8 cellular contexts compared by ENCODE assay signal in the genomic region with DNA sequence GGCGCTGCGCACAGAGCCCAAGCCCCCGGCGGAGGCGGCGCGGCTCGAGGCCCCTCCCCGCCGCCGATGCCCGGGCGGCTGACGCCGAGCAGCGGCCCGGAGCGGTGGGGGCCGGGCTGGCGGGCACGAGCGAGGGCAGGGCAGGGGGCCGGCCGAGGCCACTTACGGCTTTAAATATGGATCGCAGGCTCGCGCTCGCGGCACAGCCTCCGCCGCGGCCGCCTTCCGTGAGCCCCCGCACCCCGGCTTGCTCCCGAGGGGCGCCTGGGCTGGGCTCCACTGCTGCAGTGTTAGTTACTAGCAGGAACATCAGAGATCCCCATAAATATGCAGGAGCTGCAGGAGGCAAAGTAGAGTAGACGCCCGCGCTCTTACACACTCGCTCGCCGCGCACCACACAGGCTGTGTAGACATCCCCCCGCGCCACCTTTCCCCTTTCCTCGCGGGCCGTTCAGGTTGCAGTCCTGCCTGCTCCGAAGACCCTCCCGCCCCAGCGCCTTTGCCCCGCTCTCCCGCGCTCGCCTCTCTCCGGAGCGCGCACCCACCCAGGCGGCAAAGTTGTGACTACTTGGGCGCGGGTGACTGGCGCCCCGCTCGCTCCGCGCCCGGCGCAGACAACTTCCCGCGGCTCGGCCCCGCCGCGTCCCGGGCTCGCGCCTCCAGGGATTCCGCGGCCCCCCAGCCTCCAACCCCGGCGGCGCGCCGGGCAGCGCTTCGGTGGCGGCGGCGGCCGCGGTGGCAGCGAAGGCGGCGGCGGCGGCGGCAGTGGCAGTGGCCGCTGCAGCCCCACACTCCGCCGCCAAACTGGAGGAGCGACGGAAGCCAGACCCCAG.
DNase-seq lines count a peak whose midpoint lies in the region; ATAC-seq and TF ChIP-seq lines count a peak whose summit lies in the region.

No MANE protein-coding gene starts in this region.

- ATAC-seq in activated CD4-positive, alpha-beta T cell treated with anti-CD3 and anti-CD28 coated beads for 36 hours = peak; percentile 76
- no peak for ATAC-seq in GM21619 (IDR thresholded peaks at IDR 0.05; ENCODE audit: unreplicated experiment)

- CTCF ChIA-PET in activated CD4-positive, alpha-beta T cell treated with anti-CD3 and anti-CD28 coated beads for 36 hours (lab: Charles Lee) = interaction anchor here (1.0 kb wide), 1 partner anchor 8 kb away, joined by 3 read pairs; no protein-coding TSS in a partner anchor

- TF ChIP-seq CTCF in WI38 (IDR thresholded peaks at IDR 0.05; ENCODE audit: low read depth, low read length) (no peak), colonic mucosa (IDR thresholded peaks at IDR 0.05) (no peak)

- peaks cover 55% of the 10 kb centered on the region for H3K27me3 Mint-ChIP-seq in activated CD4-positive, alpha-beta T cell treated with anti-CD3 and anti-CD28 coated beads for 36 hours

- peak; percentile 47 for DNase-seq in activated CD4-positive, alpha-beta T cell treated with anti-CD3 and anti-CD28 coated beads for 36 hours
- no peak for DNase-seq in activated CD4-positive, alpha-beta T cell treated with anti-CD3 and anti-CD28 coated beads, Interleukin-2, amount 50 U/mL, for 4 hours
- peak; percentile 37 for DNase-seq in HT-29 (ENCODE audit: low spot score)
- DNase-seq in colonic mucosa = peak; percentile 68
- peak; percentile 88 for DNase-seq in left kidney (ENCODE audit: low read depth, low spot score)
- peak; percentile 18 to 37 for DNase-seq in stimulated activated CD4-positive, alpha-beta T cell treated with anti-CD3 and anti-CD28 coated beads, Interleukin-2, amount 100 ng/mL, for 24 hours

- H3K27ac Mint-ChIP-seq in activated CD4-positive, alpha-beta T cell treated with anti-CD3 and anti-CD28 coated beads for 36 hours = no peak overlapping the region

- peaks cover 16% of the 10 kb centered on the region for H3K4me1 Mint-ChIP-seq in activated CD4-positive, alpha-beta T cell treated with anti-CD3 and anti-CD28 coated beads for 36 hours

- peak overlapping the region; percentile 79 for H3K4me3 ChIP-seq in WI38 (ENCODE audit: low read depth, low read length)
- H3K4me3 ChIP-seq in colonic mucosa = peak overlapping the region; percentile 67

- no peaks in the 10 kb centered on the region for H3K9me3 ChIP-seq in colonic mucosa

- H3K36me3 Mint-ChIP-seq in activated CD4-positive, alpha-beta T cell treated with anti-CD3 and anti-CD28 coated beads for 36 hours (ENCODE audit: low read depth) = no peaks in the 10 kb centered on the region

- H3K27ac ChIP-seq in colonic mucosa = peak overlapping the region; percentile 64

- H3K9ac ChIP-seq in colonic mucosa (ENCODE audit: low read depth in 2 of 2, low read length in 2 of 2) = peak overlapping the region; percentile 76 to 86

- no peaks in the 10 kb centered on the region for H3K36me3 ChIP-seq in colonic mucosa

- H3K4me3 Mint-ChIP-seq in activated CD4-positive, alpha-beta T cell treated with anti-CD3 and anti-CD28 coated beads for 36 hours = peak overlapping the region; percentile 74

- intact Hi-C loops in activated CD4-positive, alpha-beta T cell treated with anti-CD3 and anti-CD28 coated beads for 36 hours (cut with DNase I, micrococcal nuclease) = loop anchor here in 1 of 2 experiments (5.0 to 10.0 kb wide), 3 partner anchors 371 to 584 kb away; no protein-coding TSS in a partner anchor
- intact Hi-C loops in colonic mucosa (cut with DNase I) = loop anchor here (5.0 kb wide), 1 partner anchor 46 kb away; no protein-coding TSS in a partner anchor

- POLR2A ChIA-PET in activated CD4-positive, alpha-beta T cell treated with anti-CD3 and anti-CD28 coated beads for 36 hours (lab: Charles Lee) = interaction anchor here (1.4 kb wide), 1 partner anchor 46 kb away, joined by 3 read pairs; no protein-coding TSS in a partner anchor

- no peaks in the 10 kb centered on the region for H3K27me3 ChIP-seq in colonic mucosa

- no peaks in the 10 kb centered on the region for H3K4me1 ChIP-seq in colonic mucosa

- no peaks in the 10 kb centered on the region for H3K9me3 Mint-ChIP-seq in activated CD4-positive, alpha-beta T cell treated with anti-CD3 and anti-CD28 coated beads for 36 hours (ENCODE audit: low read depth)

Comparison
In these comparisons a context has a peak if more than half of its experiments do, and no peak if none do; other contexts are left out.
1. DNase-seq: peak in activated CD4-positive, alpha-beta T cell treated with anti-CD3 and anti-CD28 coated beads for 36 hours (single experiment), HT-29 (single experiment), colonic mucosa (single experiment), left kidney (single experiment) and stimulated activated CD4-positive, alpha-beta T cell treated with anti-CD3 and anti-CD28 coated beads, Interleukin-2, amount 100 ng/mL, for 24 hours (2 of 2); none in activated CD4-positive, alpha-beta T cell treated with anti-CD3 and anti-CD28 coated beads, Interleukin-2, amount 50 U/mL, for 4 hours (0 of 2).